ENCODE assay signal across 12 cellular contexts in the genomic region with DNA sequence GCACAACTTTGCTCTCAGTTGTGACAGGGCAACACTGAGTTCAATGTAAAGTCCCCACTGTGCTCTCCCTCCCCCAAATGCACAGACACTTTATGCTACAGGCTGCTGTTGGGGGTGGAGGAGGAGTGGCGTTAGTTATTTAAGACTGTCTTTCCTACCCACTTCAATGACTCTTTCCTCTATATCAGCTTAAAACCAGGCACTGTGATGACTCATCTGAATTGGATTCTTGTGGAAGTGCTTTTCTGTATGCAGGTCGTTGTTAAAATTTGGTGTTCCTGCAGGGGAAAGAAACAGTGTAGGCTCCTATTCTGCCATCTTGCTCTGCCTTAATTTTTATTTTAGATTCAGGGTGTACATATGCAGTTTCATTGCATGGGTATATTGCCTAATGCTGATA.
"Had no signal": no experiment of that assay in that cellular context is flagged by ENCODE, and none has a peak within 500 bp of the region (broad histone marks: within the 10 kb centered on the region; RNA-seq: fewer than 3 reads in every experiment).

No MANE protein-coding gene starts in this region.

- ATAC-seq: activated T-cell treated with anti-CD3 and anti-CD28 coated beads, Interleukin-2, amount 50 U/mL, for 72 hours; natural killer cell treated with Interleukin-12 subunit alpha and Interleukin-12 subunit beta and Interleukin-15 and Interleukin-18, amount 100 ng/mL, for 72 hours had no signal

- H3K79me2 ChIP-seq: parathyroid adenoma had no signal

- H3K27me3 ChIP-seq: ascending aorta, esophagus muscularis mucosa, thyroid gland had no signal

- H3K4me1 ChIP-seq: ascending aorta, esophagus muscularis mucosa, parathyroid adenoma, thyroid gland had no signal

- H3K9me3 ChIP-seq: ascending aorta, thyroid gland had no signal

- H3K4me3 ChIP-seq: ascending aorta, esophagus muscularis mucosa, thyroid gland had no signal

- H2AFZ ChIP-seq: parathyroid adenoma had no signal

- H3K36me3 ChIP-seq: ascending aorta, esophagus muscularis mucosa, thyroid gland had no signal

- H3K27ac ChIP-seq: ascending aorta, esophagus muscularis mucosa, parathyroid adenoma, thyroid gland had no signal

- DNase-seq: activated CD4-positive, alpha-beta T cell treated with anti-CD3 and anti-CD28 coated beads, Interleukin-2, amount 50 U/mL, for 4 hours; activated effector memory CD4-positive, alpha-beta T cell treated with anti-CD3 and anti-CD28 coated beads, Interleukin-2, amount 50 U/mL, for 16 hours; activated naive CD4-positive, alpha-beta T cell treated with anti-CD3 and anti-CD28 coated beads, Interleukin-2, amount 50 U/mL, for 16 hours; activated T-cell treated with anti-CD3 and anti-CD28 coated beads, Interleukin-2, amount 50 U/mL, for 72 hours; effector CD8-positive, alpha-beta T cell; stimulated activated CD4-positive, alpha-beta T cell treated with anti-CD3 and anti-CD28 coated beads, Interleukin-4, amount 100 ng/mL, for 4 hours; T-helper 2 cell; thyroid gland had no signal
